ENCODE assay signal across 18 cellular contexts in the genomic region with DNA sequence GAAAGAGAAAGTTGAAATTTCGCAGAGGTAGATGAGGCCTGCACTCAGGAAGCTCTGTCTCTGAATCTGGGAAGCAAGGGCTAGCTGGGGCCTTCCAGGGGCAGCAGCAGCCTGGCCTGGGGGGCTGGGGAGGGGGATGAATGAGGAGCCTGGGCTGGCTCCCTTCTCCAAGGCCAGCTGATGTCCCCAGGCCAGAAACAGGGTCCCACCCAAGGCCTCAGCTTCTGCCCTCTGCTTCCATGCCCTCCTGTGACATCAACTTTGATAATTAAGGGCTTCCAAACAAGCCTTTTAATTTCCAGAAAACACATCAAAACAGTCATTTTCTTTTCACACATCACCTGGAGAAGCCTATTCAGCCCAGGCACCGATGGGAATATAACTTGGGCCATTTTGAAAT. TPM values are rescaled to one million over a fixed set of nuclear protein-coding genes. Genes with fewer than 3 reads are reported as not detected.
A peak's percentile ranks its signal among the peaks of the same experiment; 100 is the strongest.
DNase-seq lines count a peak whose midpoint lies in the region; ATAC-seq and TF ChIP-seq lines count a peak whose summit lies in the region.
"Had no signal": no experiment of that assay in that cellular context is flagged by ENCODE, and none has a peak within 500 bp of the region (broad histone marks: within the 10 kb centered on the region; RNA-seq: fewer than 3 reads in every experiment).

No MANE protein-coding gene starts in this region.

- no peaks in the 10 kb centered on the region for H3K27me3 ChIP-seq in RWPE2 (ENCODE audit: insufficient read depth, poor library complexity, severe bottlenecking)
- H3K27me3 ChIP-seq in esophagus squamous epithelium, result peaks cover 0 to 83% (median 0%) of the 10 kb centered on the region in 4 donors
- H3K27me3 ChIP-seq in body of pancreas, result peaks cover 0 to 39% of the 10 kb centered on the region in 2 donors
- H3K27me3 ChIP-seq: SJSA1 had no signal

- H3K27ac Mint-ChIP-seq in osteocyte (ENCODE audit: unreplicated experiment), result peak overlapping the region; percentile 89
- H3K27ac Mint-ChIP-seq: CD8-positive, alpha-beta T cell had no signal

- TF ChIP-seq POLR2A in esophagus squamous epithelium (IDR thresholded peaks at IDR 0.05) (no peak), body of pancreas (IDR thresholded peaks at IDR 0.05) (no peak)

- H3K27ac ChIP-seq in 22Rv1 (peak overlapping the region; percentile 99), RWPE2 (ENCODE audit: poor library complexity, severe bottlenecking) (peak overlapping the region; percentile 91), esophagus squamous epithelium (peak overlapping the region in 3 of 4 donors; percentile 40 to 70 (median 63)), body of pancreas (no peak overlapping the region)
- H3K27ac ChIP-seq: BLaER1, GM23248, SJSA1 had no signal

- no peak overlapping the region for H3K4me3 ChIP-seq in RWPE2 (ENCODE audit: severe bottlenecking)
- no peak overlapping the region for H3K4me3 ChIP-seq in esophagus squamous epithelium
- no peak overlapping the region for H3K4me3 ChIP-seq in body of pancreas
- H3K4me3 ChIP-seq: BLaER1, GM23248, SJSA1 had no signal

- peak overlapping the region; percentile 57 for H3K4me3 Mint-ChIP-seq in osteocyte (ENCODE audit: unreplicated experiment)
- H3K4me3 Mint-ChIP-seq: CD8-positive, alpha-beta T cell had no signal

- H3K9me3 ChIP-seq in RWPE2 (ENCODE audit: severe bottlenecking), result no peaks in the 10 kb centered on the region
- H3K9me3 ChIP-seq in esophagus squamous epithelium, result no peaks in the 10 kb centered on the region
- no peaks in the 10 kb centered on the region for H3K9me3 ChIP-seq in body of pancreas
- H3K9me3 ChIP-seq: BLaER1, SJSA1 had no signal

- H3K9me3 Mint-ChIP-seq in osteocyte (ENCODE audit: unreplicated experiment), result no peaks in the 10 kb centered on the region

- DNase-seq in RWPE2 (ENCODE audit: low spot score) (no peak), esophagus squamous epithelium (lab: John Stamatoyannopoulos, UW) (no peak), osteocyte (ENCODE audit: extremely low spot score, unreplicated experiment) (no peak), HuH-7 (ENCODE audit: low spot score) (no peak), body of pancreas (no peak), A172 (ENCODE audit: low spot score) (no peak), posterior cingulate gyrus (no peak)
- DNase-seq: 8988T; CD8-positive, alpha-beta T cell; DMS79; GM23248; Karpas-422; NCI-H1105; NCI-H187; NCI-H526 treated with DMSO at 0.1 percent for 48 hours had no signal

- no peaks in the 10 kb centered on the region for H3K27me3 Mint-ChIP-seq in osteocyte (ENCODE audit: unreplicated experiment)

- TF ChIP-seq CTCF in 22Rv1 (IDR thresholded peaks at IDR 0.05), result no peak
- no peak for TF ChIP-seq CTCF in RWPE2 (IDR thresholded peaks at IDR 0.05; ENCODE audit: poor library complexity, severe bottlenecking)
- TF ChIP-seq CTCF in esophagus squamous epithelium (IDR thresholded peaks at IDR 0.05), result no peak
- TF ChIP-seq CTCF in osteocyte (IDR thresholded peaks at IDR 0.05), result no peak
- TF ChIP-seq CTCF in body of pancreas (IDR thresholded peaks at IDR 0.05), result no peak

- H3K4me1 ChIP-seq in RWPE2 (ENCODE audit: insufficient read depth, poor library complexity, severe bottlenecking) (peaks cover 41% of the 10 kb centered on the region), esophagus squamous epithelium (peaks cover 11 to 54% (median 11%) of the 10 kb centered on the region in 3 donors), body of pancreas (peaks cover 8% of the 10 kb centered on the region)

- peaks cover 39% of the 10 kb centered on the region for H3K36me3 Mint-ChIP-seq in osteocyte (ENCODE audit: unreplicated experiment)

- peaks cover 88% of the 10 kb centered on the region for H3K4me1 Mint-ChIP-seq in osteocyte (ENCODE audit: unreplicated experiment)

- intact Hi-C loops in esophagus squamous epithelium (cut with DNase I) (no loop called here), body of pancreas (cut with DNase I) (no loop called here), posterior cingulate gyrus (cut with DNase I) (no loop called here)

- H3K36me3 ChIP-seq in RWPE2 (ENCODE audit: low read depth) (peaks cover 69% of the 10 kb centered on the region), esophagus squamous epithelium (peaks cover 0 to 38% (median 0%) of the 10 kb centered on the region in 3 donors), body of pancreas (replicated peaks in 1 of 2; ENCODE audit: insufficient read depth in 1 of 2, low read depth in 2 of 2) (no peaks in the 10 kb centered on the region)
- H3K36me3 ChIP-seq: BLaER1 had no signal

- ATAC-seq in RWPE2 (ENCODE audit: low read depth) (no peak), body of pancreas (no peak)
- ATAC-seq: CD8-positive, alpha-beta T cell had no signal

- 59 to 76% methylated on average over 2 of the region's 2 CpGs for WGBS in esophagus squamous epithelium, 2 donors
- WGBS in body of pancreas, 2 donors, result 71 to 73% methylated on average over 2 of the region's 2 CpGs

RNA-seq across cellular contexts. Expression of gene TFAP2A, which starts 15.4 kb away (rescaled TPM):
- 10 to 100 TPM; 11.6 to 39.1 (median 29.9) TPM for total RNA-seq in esophagus squamous epithelium
- 53.2 and 59.6 TPM in 2 replicates for total RNA-seq in osteocyte
- total RNA-seq in body of pancreas, result not detected
- total RNA-seq in A172 (2014; rRNA removed; shearing (Covaris generic)), result 5.2 TPM in 2 replicates

Comparison
In these comparisons a context has a peak if more than half of its experiments do, and no peak if none do; other contexts are left out.
1. H3K27ac ChIP-seq: peak in 22Rv1 (single experiment), RWPE2 (single experiment) and esophagus squamous epithelium (3 of 4); none in body of pancreas (0 of 4).